ENCODE assay signal across 9 cellular contexts in genomic region chr22:27867114-27867957, GRCh38. TPM values are rescaled to one million over a fixed set of nuclear protein-coding genes. Genes with fewer than 3 reads are reported as not detected.
A peak's percentile ranks its signal among the peaks of the same experiment; 100 is the strongest.
DNase-seq lines count a peak whose midpoint lies in the region; ATAC-seq and TF ChIP-seq lines count a peak whose summit lies in the region.
"Had no signal": no experiment of that assay in that cellular context is flagged by ENCODE, and none has a peak within 500 bp of the region (broad histone marks: within the 10 kb centered on the region; RNA-seq: fewer than 3 reads in every experiment).

No MANE protein-coding gene starts in this region.

- H3K9ac ChIP-seq in mesenchymal stem cell (ENCODE audit: low read length): peak overlapping the region; percentile 83

- H3K27me3 Mint-ChIP-seq in activated T-cell treated with anti-CD3 and anti-CD28 coated beads, Interleukin-2, amount 50 U/mL, for 24 hours: no peaks in the 10 kb centered on the region

- intact Hi-C loops in thyroid gland (cut with DNase I): no loop called here

- no peak for DNase-seq in activated T-cell treated with anti-CD3 and anti-CD28 coated beads, Interleukin-2, amount 50 U/mL, for 24 hours
- DNase-seq in activated T-cell treated with anti-CD3 and anti-CD28 coated beads for 4 hours: no peak
- DNase-seq in cardiac fibroblast (ENCODE audit: low read depth in 2 of 2): peak; percentile 18 to 67
- DNase-seq in mesenchymal stem cell: peak; percentile 45
- no peak for DNase-seq in thyroid gland
- DNase-seq in OCI-M2 (lab: John Stamatoyannopoulos, UW; ENCODE audit: unreplicated experiment): no peak
- no peak for DNase-seq in ACHN
- DNase-seq: NCI-H1105 had no signal

- H3K36me3 ChIP-seq in mesenchymal stem cell (ENCODE audit: control insufficient read depth in 1 of 2, insufficient read depth in 2 of 2, low read depth in 1 of 2, low read length in 2 of 2): peaks cover 6 to 55% of the 10 kb centered on the region in 2 experiments
- no peaks in the 10 kb centered on the region for H3K36me3 ChIP-seq in thyroid gland

- peaks cover 95% of the 10 kb centered on the region for H3K36me3 Mint-ChIP-seq in activated T-cell treated with anti-CD3 and anti-CD28 coated beads, Interleukin-2, amount 50 U/mL, for 24 hours (ENCODE audit: low read depth)

- no peak overlapping the region for H3K4ac ChIP-seq in mesenchymal stem cell (ENCODE audit: low read depth in 1 of 2, low read length in 2 of 2)

- H3K27ac Mint-ChIP-seq in activated T-cell treated with anti-CD3 and anti-CD28 coated beads, Interleukin-2, amount 50 U/mL, for 24 hours: peak overlapping the region; percentile 85

- H3K23ac ChIP-seq in mesenchymal stem cell (ENCODE audit: low read length in 2 of 2): no peak overlapping the region

- H3K18ac ChIP-seq in mesenchymal stem cell (ENCODE audit: low read depth in 1 of 2, low read length in 2 of 2): no peak overlapping the region

- H2AK5ac ChIP-seq in mesenchymal stem cell (ENCODE audit: low read length, severe bottlenecking): peak overlapping the region; percentile 8

- H3K9me3 ChIP-seq in mesenchymal stem cell (ENCODE audit: control insufficient read depth, low read length) (no peaks in the 10 kb centered on the region), thyroid gland (no peaks in the 10 kb centered on the region)

- TF ChIP-seq POLR2A in thyroid gland (IDR thresholded peaks at IDR 0.05): no peak

- peak overlapping the region in 1 of 2 experiments; percentile 81 for H2BK12ac ChIP-seq in mesenchymal stem cell (ENCODE audit: low read length in 2 of 2)

- in situ Hi-C loops in ACHN (cut with HindIII; ENCODE audit: low pct_ligation_motif_present, low pct_unique_long_range_greater_than_20kb, low sequenced_read_pairs): no loop called here

- no peak overlapping the region for H3K4me3 Mint-ChIP-seq in activated T-cell treated with anti-CD3 and anti-CD28 coated beads, Interleukin-2, amount 50 U/mL, for 24 hours

- peaks cover 5% of the 10 kb centered on the region for H3K4me1 ChIP-seq in mesenchymal stem cell (ENCODE audit: control insufficient read depth, insufficient read depth, low read depth, low read length)
- peaks cover 21 to 38% of the 10 kb centered on the region in 2 donors for H3K4me1 ChIP-seq in thyroid gland

- no peak overlapping the region for H2BK15ac ChIP-seq in mesenchymal stem cell (ENCODE audit: low read depth, poor library complexity, severe bottlenecking)

- no peak overlapping the region for H2BK5ac ChIP-seq in mesenchymal stem cell (ENCODE audit: low read depth, low read length, poor library complexity, severe bottlenecking)

- no peak overlapping the region for H2AFZ ChIP-seq in mesenchymal stem cell (ENCODE audit: low read depth, low read length)

- H3K4me2 ChIP-seq in mesenchymal stem cell (ENCODE audit: low read length, poor library complexity, severe bottlenecking): no peak overlapping the region

- H3K9me3 Mint-ChIP-seq in activated T-cell treated with anti-CD3 and anti-CD28 coated beads, Interleukin-2, amount 50 U/mL, for 24 hours: no peaks in the 10 kb centered on the region

- ATAC-seq in HG02798 (IDR thresholded peaks at IDR 0.05; ENCODE audit: poor library complexity, unreplicated experiment): no peak

- H4K91ac ChIP-seq in mesenchymal stem cell (ENCODE audit: low read length): no peak overlapping the region

- no peak overlapping the region for H2BK120ac ChIP-seq in mesenchymal stem cell (ENCODE audit: low read depth, low read length)

- H3K79me1 ChIP-seq in mesenchymal stem cell (replicated peaks; ENCODE audit: low read length, poor library complexity, severe bottlenecking): peaks cover 7% of the 10 kb centered on the region

- no peaks in the 10 kb centered on the region for H3K27me3 ChIP-seq in mesenchymal stem cell (ENCODE audit: control insufficient read depth in 1 of 2, insufficient read depth in 1 of 2, low read length in 2 of 2)
- H3K27me3 ChIP-seq in thyroid gland: no peaks in the 10 kb centered on the region

- no peak for TF ChIP-seq CTCF in cardiac fibroblast (IDR thresholded peaks at IDR 0.05; ENCODE audit: low read depth, low read length)
- TF ChIP-seq CTCF in thyroid gland (IDR thresholded peaks at IDR 0.05): no peak

- H3K4me3 ChIP-seq in cardiac fibroblast (replicated peaks in 1 of 2; ENCODE audit: low read depth in 2 of 2, low read length in 2 of 2) (no peak overlapping the region), mesenchymal stem cell (ENCODE audit: insufficient read depth in 1 of 2, low read depth in 1 of 2, low read length in 2 of 2) (peak overlapping the region in 1 of 2 experiments; percentile 17), thyroid gland (replicated peaks in 1 of 3) (no peak overlapping the region)

- no peak overlapping the region for H3K14ac ChIP-seq in mesenchymal stem cell (ENCODE audit: low read length in 2 of 2)

- 76% methylated on average over 3 of the region's 4 CpGs for WGBS in mesenchymal stem cell
- WGBS in thyroid gland, 2 donors: 42 to 49% methylated on average over 4 of the region's 4 CpGs

- peaks cover 44% of the 10 kb centered on the region for H3K4me1 Mint-ChIP-seq in activated T-cell treated with anti-CD3 and anti-CD28 coated beads, Interleukin-2, amount 50 U/mL, for 24 hours (ENCODE audit: low read depth)

- H3K27ac ChIP-seq in mesenchymal stem cell (ENCODE audit: low read length, poor library complexity, severe bottlenecking) (peak overlapping the region; percentile 28), thyroid gland (peak overlapping the region; percentile 16 to 85 (median 79))

- H4K8ac ChIP-seq in mesenchymal stem cell (ENCODE audit: low read length): no peak overlapping the region

RNA-seq across cellular contexts. Expression of gene PITPNB, which starts 51.7 kb away (rescaled TPM):
- polyA plus RNA-seq in mesenchymal stem cell (2013, experiment 1 of 2): 48.3 TPM
- polyA plus RNA-seq in mesenchymal stem cell (2013, experiment 2 of 2): 51.1 TPM
- total RNA-seq in thyroid gland: 10 to 100 TPM; 30.7 to 54.4 (median 42.6) TPM

Comparison
In these comparisons a context has a peak if more than half of its experiments do, and no peak if none do; other contexts are left out.
1. DNase-seq: peak in cardiac fibroblast (2 of 2) and mesenchymal stem cell (single experiment); none in activated T-cell treated with anti-CD3 and anti-CD28 coated beads, Interleukin-2, amount 50 U/mL, for 24 hours (single experiment), activated T-cell treated with anti-CD3 and anti-CD28 coated beads for 4 hours (single experiment), thyroid gland (0 of 2), OCI-M2 (single experiment) and ACHN (single experiment).